ENCODE assay signal across 16 cellular contexts in genomic region chr20:37516697-37517370, GRCh38. TPM values are rescaled to one million over a fixed set of nuclear protein-coding genes. Genes with fewer than 3 reads are reported as not detected.
DNase-seq lines count a peak whose midpoint lies in the region; ATAC-seq, FAIRE-seq and TF ChIP-seq lines count a peak whose summit lies in the region.
"Had no signal": no experiment of that assay in that cellular context is flagged by ENCODE, and none has a peak within 500 bp of the region (broad histone marks: within the 10 kb centered on the region; RNA-seq: fewer than 3 reads in every experiment).

No MANE protein-coding gene starts in this region.

- H3K36me3 Mint-ChIP-seq in type B pancreatic cell, result peaks cover 40% of the 10 kb centered on the region

- H3K4me1 ChIP-seq in HepG2 (ENCODE audit: insufficient read depth, low read length) (peaks cover 38% of the 10 kb centered on the region), thyroid gland (peaks cover 0 to 8% of the 10 kb centered on the region in 2 donors)

- TF ChIP-seq POLR2A in HepG2 (IDR thresholded peaks at IDR 0.05; ENCODE audit: insufficient read depth in 1 of 2, low read depth in 2 of 2, low read length in 2 of 2) (no peak), thyroid gland (IDR thresholded peaks at IDR 0.05) (no peak)

- DNase-seq in NCI-H2029 treated with DMSO at 0.1 percent for 48 hours (lab: John Stamatoyannopoulos, UW), result peak; percentile 69
- DNase-seq in NCI-H2029 (lab: John Stamatoyannopoulos, UW), result no peak
- DNase-seq in WERI-Rb-1, result peak; percentile 82
- DNase-seq in HepG2 (ENCODE audit: low spot score), result no peak
- no peak for DNase-seq in type B pancreatic cell (ENCODE audit: extremely low spot score, unreplicated experiment)
- DNase-seq in thyroid gland, result no peak
- DNase-seq in cortex of kidney (lab: John Stamatoyannopoulos, UW), result no peak
- no peak for DNase-seq in SIG-M5 treated with dmso at 0.1 percent for 504 hours (lab: John Stamatoyannopoulos, UW; ENCODE audit: unreplicated experiment)
- DNase-seq: cerebellar nuclear complex, heart right ventricle, midbrain, NCI-H187 treated with DMSO at 0.1 percent for 48 hours, RPMI8226 had no signal

- H3K4me3 Mint-ChIP-seq in type B pancreatic cell, result peak overlapping the region; percentile 42
- H3K4me3 Mint-ChIP-seq: activated T-helper 1 cell treated with anti-CD3 and anti-CD28 coated beads, Interleukin-12 subunit alpha, Interleukin-12 subunit beta, Interleukin-2, Interleukin-4 antibody, amounts not matched to agents 30 ng/mL and 10 ng/mL and 1 ng/mL, durations not matched to agents 14 hours and 24 hours and 36 hours had no signal

- TF ChIP-seq EP300 in HepG2 (IDR thresholded peaks at IDR 0.05; ENCODE audit: low read depth in 2 of 2, low read length in 2 of 2) (no peak), HepG2 (CRISPR knock-in tag; IDR thresholded peaks at IDR 0.05; ENCODE audit: borderline replicate concordance) (no peak)

- peaks cover 12% of the 10 kb centered on the region for H3K9me3 ChIP-seq in WERI-Rb-1 (ENCODE audit: severe bottlenecking)
- no peaks in the 10 kb centered on the region for H3K9me3 ChIP-seq in HepG2 (ENCODE audit: low read length)
- H3K9me3 ChIP-seq in thyroid gland, result no peaks in the 10 kb centered on the region
- H3K9me3 ChIP-seq: heart right ventricle, right lobe of liver had no signal

- no peak overlapping the region for H3K4me2 ChIP-seq in HepG2 (ENCODE audit: low read depth, low read length)

- no peak for TF ChIP-seq RAD21 in HepG2 (CRISPR knock-in tag; IDR thresholded peaks at IDR 0.05)

- BruUV-seq in HepG2 (replicated peaks; lab: Mats Ljungman, UMichigan), result no TSS peak

- no peak overlapping the region for H2AFZ ChIP-seq in HepG2 (ENCODE audit: low read length)

- peaks cover 71% of the 10 kb centered on the region for H3K36me3 ChIP-seq in WERI-Rb-1
- H3K36me3 ChIP-seq in HepG2 (replicated peaks in 1 of 2; ENCODE audit: control insufficient read depth in 1 of 2, insufficient read depth in 2 of 2, low read length in 2 of 2), result peaks cover 20 to 54% of the 10 kb centered on the region in 2 experiments
- H3K36me3 ChIP-seq in thyroid gland, result peaks cover 12 to 24% of the 10 kb centered on the region in 2 donors

- intact Hi-C loops in HepG2 (cut with micrococcal nuclease; ENCODE audit: unreplicated experiment) (no loop called here), thyroid gland (cut with DNase I) (no loop called here)

- H4K20me1 ChIP-seq in HepG2 (ENCODE audit: insufficient read depth, low read length), result peaks cover 18% of the 10 kb centered on the region

- no peaks in the 10 kb centered on the region for H3K27me3 ChIP-seq in WERI-Rb-1 (ENCODE audit: insufficient read depth, low read depth, severe bottlenecking)
- H3K27me3 ChIP-seq in HepG2 (ENCODE audit: control insufficient read depth in 1 of 2, insufficient read depth in 2 of 2, low read length in 2 of 2), result no peaks in the 10 kb centered on the region
- no peaks in the 10 kb centered on the region for H3K27me3 ChIP-seq in thyroid gland
- H3K27me3 ChIP-seq: heart right ventricle, right lobe of liver had no signal

- TF ChIP-seq CTCF in WERI-Rb-1 (IDR thresholded peaks at IDR 0.05; ENCODE audit: low read depth, low read length) (no peak), HepG2 (CRISPR knock-in tag; IDR thresholded peaks at IDR 0.05) (no peak), type B pancreatic cell (conservative IDR thresholded peaks at IDR 0.05) (no peak), thyroid gland (IDR thresholded peaks at IDR 0.05) (no peak)

- H3K9ac ChIP-seq in HepG2 (ENCODE audit: insufficient read depth, low read depth, low read length), result no peak overlapping the region

- POLR2A ChIA-PET in HepG2 (lab: Yijun Ruan, JAX), result interaction anchor here (1.5 kb wide), 1 partner anchor 12 kb away, joined by 7 read pairs; the partner anchor contains the start of gene BLCAP

- H3K4me1 Mint-ChIP-seq in type B pancreatic cell (ENCODE audit: unreplicated experiment), result peaks cover 55% of the 10 kb centered on the region

- no peaks in the 10 kb centered on the region for H3K27me3 Mint-ChIP-seq in type B pancreatic cell

- in situ Hi-C loops in HepG2 (cut with HindIII; ENCODE audit: extremely low pct_ligation_motif_present, low pct_unique_long_range_greater_than_20kb), result no loop called here

- H3K27ac ChIP-seq in WERI-Rb-1 (peak overlapping the region; percentile 87), HepG2 (ENCODE audit: extremely low read length, insufficient read depth, low read length) (no peak overlapping the region), thyroid gland (no peak overlapping the region)
- H3K27ac ChIP-seq: right lobe of liver had no signal

- CTCF ChIA-PET in HepG2 (lab: Yijun Ruan, JAX; ENCODE audit: low intra/inter-chr PET ratio, low total read pairs), result no interaction called here

- ATAC-seq in HepG2, result no peak
- ATAC-seq: heart right ventricle, right lobe of liver had no signal

- peak overlapping the region; percentile 25 for H3K27ac Mint-ChIP-seq in type B pancreatic cell
- H3K27ac Mint-ChIP-seq: activated T-helper 1 cell treated with anti-CD3 and anti-CD28 coated beads, Interleukin-12 subunit alpha, Interleukin-12 subunit beta, Interleukin-2, Interleukin-4 antibody, amounts not matched to agents 30 ng/mL and 10 ng/mL and 1 ng/mL, durations not matched to agents 14 hours and 24 hours and 36 hours had no signal

- no peak for FAIRE-seq in HepG2 (lab: Jason Lieb, UNC)
- FAIRE-seq: A204.1 had no signal

- WGBS in HepG2 (ENCODE audit: low lambda C conversion rate), result 85% methylated on average over 10 of the region's 10 CpGs
- WGBS in thyroid gland, 2 donors, result 80 to 90% methylated on average over 10 of the region's 10 CpGs

- H3K4me3 ChIP-seq in WERI-Rb-1 (ENCODE audit: low read depth, low read length), result no peak overlapping the region
- no peak overlapping the region for H3K4me3 ChIP-seq in HepG2 (replicated peaks in 1 of 3; ENCODE audit: insufficient read depth in 1 of 3, low read depth in 2 of 3, low read length in 3 of 3)
- no peak overlapping the region for H3K4me3 ChIP-seq in thyroid gland (replicated peaks in 1 of 3)
- H3K4me3 ChIP-seq: heart right ventricle, right lobe of liver had no signal

- H3K79me2 ChIP-seq in HepG2 (ENCODE audit: insufficient read depth, low read length), result peaks cover 45% of the 10 kb centered on the region

- H3K9me3 Mint-ChIP-seq in type B pancreatic cell, result no peaks in the 10 kb centered on the region
- H3K9me3 Mint-ChIP-seq: activated T-helper 1 cell treated with anti-CD3 and anti-CD28 coated beads, Interleukin-12 subunit alpha, Interleukin-12 subunit beta, Interleukin-2, Interleukin-4 antibody, amounts not matched to agents 30 ng/mL and 10 ng/mL and 1 ng/mL, durations not matched to agents 14 hours and 24 hours and 36 hours had no signal

RNA-seq across cellular contexts. Expression of gene NNAT, which starts 4.2 kb away (rescaled TPM):
- total RNA-seq in HepG2 (2016; rRNA removed; fragmentation: Illumina TruSeq; extraction: Trizol) (not detected in 2 replicates), type B pancreatic cell (ENCODE audit: low replicate concordance) (19.2 and 114 TPM in 2 replicates), thyroid gland (1 to 10 TPM in 3 of 4 donors, under 1 TPM in 1; 0.45 to 4.9 (median 1.6) TPM)
- not detected in 2 replicates for total RNA-seq in HepG2 (2016; cell fraction: cytosol; rRNA removed; fragmentation: Illumina TruSeq; extraction: Trizol; ENCODE audit: low read depth)
- not detected in 2 replicates for total RNA-seq in HepG2 (2016; cell fraction: insoluble cytoplasmic fraction; rRNA removed; fragmentation: Illumina TruSeq; extraction: Trizol)
- total RNA-seq in HepG2 (2016; cell fraction: membrane; rRNA removed; fragmentation: Illumina TruSeq; extraction: Trizol), result not detected in 2 replicates
- not detected in 2 replicates for total RNA-seq in HepG2 (2016; cell fraction: nucleus; rRNA removed; fragmentation: Illumina TruSeq; extraction: Trizol)
- not detected in 2 replicates for polyA plus RNA-seq in HepG2 (2011; rRNA removed)
- polyA plus RNA-seq in HepG2 (2011; cell fraction: cytosol; rRNA removed), result not detected in 2 replicates
- not detected in 2 replicates for polyA plus RNA-seq in HepG2 (2011; cell fraction: nucleus; rRNA removed)
- polyA plus RNA-seq in HepG2 (2012), result 1.4 and 1.6 TPM in 2 replicates
- polyA plus RNA-seq in HepG2 (2016; cell fraction: cytosol; fragmentation: Illumina TruSeq; extraction: Trizol; ENCODE audit: low read depth), result not detected in 2 replicates
- polyA plus RNA-seq in HepG2 (2016; cell fraction: insoluble cytoplasmic fraction; fragmentation: Illumina TruSeq; extraction: Trizol; ENCODE audit: low read depth), result not detected in 2 replicates
- polyA plus RNA-seq in HepG2 (2016; cell fraction: membrane; fragmentation: Illumina TruSeq; extraction: Trizol; ENCODE audit: low read depth), result not detected in 2 replicates
- not detected in 2 replicates for polyA plus RNA-seq in HepG2 (2016; cell fraction: nucleus; fragmentation: Illumina TruSeq; extraction: Trizol; ENCODE audit: insufficient read depth, low read depth)
- polyA minus RNA-seq in HepG2 (2011; rRNA and poly(A)+ RNA removed; ENCODE audit: low replicate concordance), result not detected in 2 replicates
- polyA minus RNA-seq in HepG2 (2011; cell fraction: cytosol; rRNA and poly(A)+ RNA removed), result not detected in 2 replicates
- not detected in 2 replicates for polyA minus RNA-seq in HepG2 (2011; cell fraction: nucleus; rRNA and poly(A)+ RNA removed)
- total RNA-seq: right lobe of liver had no signal

RNA-seq across cellular contexts. Expression of gene BLCAP, which starts 10.8 kb away (rescaled TPM):
- total RNA-seq in HepG2 (2016; rRNA removed; fragmentation: Illumina TruSeq; extraction: Trizol) (34.9 and 52.4 TPM in 2 replicates), type B pancreatic cell (ENCODE audit: low replicate concordance) (75.7 and 79.7 TPM in 2 replicates), thyroid gland (10 to 100 TPM; 56.6 to 80.3 (median 64.5) TPM)
- total RNA-seq in HepG2 (2016; cell fraction: cytosol; rRNA removed; fragmentation: Illumina TruSeq; extraction: Trizol; ENCODE audit: low read depth), result 17.2 and 22.5 TPM in 2 replicates
- total RNA-seq in HepG2 (2016; cell fraction: insoluble cytoplasmic fraction; rRNA removed; fragmentation: Illumina TruSeq; extraction: Trizol), result 38.0 and 49.3 TPM in 2 replicates
- 51.0 and 56.2 TPM in 2 replicates for total RNA-seq in HepG2 (2016; cell fraction: membrane; rRNA removed; fragmentation: Illumina TruSeq; extraction: Trizol)
- total RNA-seq in HepG2 (2016; cell fraction: nucleus; rRNA removed; fragmentation: Illumina TruSeq; extraction: Trizol), result 51.2 and 62.7 TPM in 2 replicates
- 86.8 and 87.3 TPM in 2 replicates for polyA plus RNA-seq in HepG2 (2011; rRNA removed)
- polyA plus RNA-seq in HepG2 (2011; cell fraction: cytosol; rRNA removed), result 70.1 and 103 TPM in 2 replicates
- polyA plus RNA-seq in HepG2 (2011; cell fraction: nucleus; rRNA removed), result 88.0 and 105 TPM in 2 replicates
- polyA plus RNA-seq in HepG2 (2012), result 48.1 and 53.7 TPM in 2 replicates
- 20.3 and 24.7 TPM in 2 replicates for polyA plus RNA-seq in HepG2 (2016; cell fraction: cytosol; fragmentation: Illumina TruSeq; extraction: Trizol; ENCODE audit: low read depth)
- polyA plus RNA-seq in HepG2 (2016; cell fraction: insoluble cytoplasmic fraction; fragmentation: Illumina TruSeq; extraction: Trizol; ENCODE audit: low read depth), result 48.7 and 55.1 TPM in 2 replicates
- 52.2 and 55.0 TPM in 2 replicates for polyA plus RNA-seq in HepG2 (2016; cell fraction: membrane; fragmentation: Illumina TruSeq; extraction: Trizol; ENCODE audit: low read depth)
- 97.6 and 101 TPM in 2 replicates for polyA plus RNA-seq in HepG2 (2016; cell fraction: nucleus; fragmentation: Illumina TruSeq; extraction: Trizol; ENCODE audit: insufficient read depth, low read depth)
- 129 and 137 TPM in 2 replicates for polyA minus RNA-seq in HepG2 (2011; rRNA and poly(A)+ RNA removed; ENCODE audit: low replicate concordance)
- polyA minus RNA-seq in HepG2 (2011; cell fraction: cytosol; rRNA and poly(A)+ RNA removed), result 28.5 and 36.9 TPM in 2 replicates
- 87.7 and 95.1 TPM in 2 replicates for polyA minus RNA-seq in HepG2 (2011; cell fraction: nucleus; rRNA and poly(A)+ RNA removed)

Comparison
In these comparisons a context has a peak if more than half of its experiments do, and no peak if none do; other contexts are left out.
1. DNase-seq: peak in NCI-H2029 treated with DMSO at 0.1 percent for 48 hours (single experiment) and WERI-Rb-1 (single experiment); none in NCI-H2029 (single experiment), HepG2 (single experiment), type B pancreatic cell (single experiment), thyroid gland (0 of 2), cortex of kidney (single experiment) and SIG-M5 treated with dmso at 0.1 percent for 504 hours (single experiment).